ENCODE assay signal across 10 cellular contexts in the genomic region with DNA sequence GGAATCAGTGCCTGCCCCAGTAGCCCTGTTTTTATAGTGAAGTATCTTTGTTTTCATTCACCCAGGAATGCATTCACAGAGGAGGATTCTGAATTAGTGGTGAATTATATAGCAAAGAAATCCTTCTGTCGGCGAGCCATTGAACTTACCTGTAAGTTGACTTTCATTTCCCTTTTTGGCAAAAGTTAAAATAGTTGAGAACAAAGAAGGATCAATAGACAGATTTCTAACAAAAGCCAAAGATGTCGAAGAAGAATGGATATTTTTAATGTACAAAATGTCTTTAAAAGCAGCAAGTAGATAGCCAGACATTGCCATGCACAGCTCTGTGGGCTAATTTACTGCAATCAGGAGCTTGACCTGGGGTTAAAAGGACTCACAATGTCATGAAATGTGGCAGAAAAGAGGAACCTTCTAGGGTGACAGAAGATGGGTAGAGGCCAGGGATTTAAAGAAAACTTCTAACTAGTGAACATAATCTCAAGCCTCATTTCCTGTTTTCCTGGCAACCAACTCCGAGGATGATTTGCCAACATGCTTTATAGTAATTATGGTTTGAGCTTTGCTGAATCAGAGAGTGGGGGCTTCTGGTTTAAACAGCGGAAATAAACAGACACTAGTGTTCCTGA. TPM values are rescaled to one million over a fixed set of nuclear protein-coding genes. Genes with fewer than 3 reads are reported as not detected.
DNase-seq lines count a peak whose midpoint lies in the region; ATAC-seq and TF ChIP-seq lines count a peak whose summit lies in the region.
"Had no signal": no experiment of that assay in that cellular context is flagged by ENCODE, and none has a peak within 500 bp of the region (broad histone marks: within the 10 kb centered on the region; RNA-seq: fewer than 3 reads in every experiment).

No MANE protein-coding gene starts in this region.

- H3K4me1 ChIP-seq in fibroblast of lung (ENCODE audit: control insufficient read depth, extremely low read depth, insufficient read depth, low read length) = no peaks in the 10 kb centered on the region
- H3K4me1 ChIP-seq in upper lobe of left lung = peaks cover 0 to 5% (median under 1%) of the 10 kb centered on the region in 4 donors
- H3K4me1 ChIP-seq: pancreas had no signal

- no peak overlapping the region for H3K4me3 ChIP-seq in fibroblast of lung (replicated peaks in 1 of 4; ENCODE audit: control extremely low read depth in 1 of 4, insufficient read depth in 1 of 4, low read depth in 3 of 4, low read length in 4 of 4)
- H3K4me3 ChIP-seq in upper lobe of left lung = no peak overlapping the region
- H3K4me3 ChIP-seq: pancreas had no signal

- H3K9me3 Mint-ChIP-seq in activated naive CD8-positive, alpha-beta T cell treated with anti-CD3 and anti-CD28 coated beads, Interleukin-2, amount 10 ng/mL, durations not matched to agents 7 days and 5 days = peaks cover 7% of the 10 kb centered on the region
- no peaks in the 10 kb centered on the region for H3K9me3 Mint-ChIP-seq in activated naive CD8-positive, alpha-beta T cell treated with anti-CD3 and anti-CD28 coated beads, Interleukin-2, amount 50 U/mL, for 24 hours

- H4K20me1 ChIP-seq in fibroblast of lung (ENCODE audit: control insufficient read depth, extremely low read depth, insufficient read depth, low read length) = no peaks in the 10 kb centered on the region

- TF ChIP-seq CTCF in fibroblast of lung (conservative IDR thresholded peaks at IDR 0.05 in 1 of 2, IDR thresholded peaks at IDR 0.05 in 1 of 2; ENCODE audit: low read depth in 1 of 2, low read length in 2 of 2) = no peak
- no peak for TF ChIP-seq CTCF in upper lobe of left lung (IDR thresholded peaks at IDR 0.05)

- no peak for TF ChIP-seq POLR2A in upper lobe of left lung (IDR thresholded peaks at IDR 0.05)

- H3K27ac Mint-ChIP-seq in activated naive CD8-positive, alpha-beta T cell treated with anti-CD3 and anti-CD28 coated beads, Interleukin-2, amount 10 ng/mL, durations not matched to agents 7 days and 5 days = no peak overlapping the region
- no peak overlapping the region for H3K27ac Mint-ChIP-seq in activated naive CD8-positive, alpha-beta T cell treated with anti-CD3 and anti-CD28 coated beads, Interleukin-2, amount 50 U/mL, for 24 hours

- ATAC-seq in activated naive CD8-positive, alpha-beta T cell treated with anti-CD3 and anti-CD28 coated beads, Interleukin-2, amount 10 ng/mL, durations not matched to agents 7 days and 5 days (ENCODE audit: low read depth) = no peak
- ATAC-seq in activated naive CD8-positive, alpha-beta T cell treated with anti-CD3 and anti-CD28 coated beads, Interleukin-2, amount 50 U/mL, for 24 hours = no peak
- peak; percentile 52 to 62 for ATAC-seq in upper lobe of left lung (ENCODE audit: low FRiP score in 2 of 2)

- H3K27ac ChIP-seq in fibroblast of lung (ENCODE audit: insufficient read depth, low read length) = no peak overlapping the region
- peak overlapping the region in 1 of 4 donors; percentile 7 for H3K27ac ChIP-seq in upper lobe of left lung
- H3K27ac ChIP-seq: pancreas had no signal

- H3K4me1 Mint-ChIP-seq in activated naive CD8-positive, alpha-beta T cell treated with anti-CD3 and anti-CD28 coated beads, Interleukin-2, amount 10 ng/mL, durations not matched to agents 7 days and 5 days = peaks cover 18% of the 10 kb centered on the region
- peaks cover 10% of the 10 kb centered on the region for H3K4me1 Mint-ChIP-seq in activated naive CD8-positive, alpha-beta T cell treated with anti-CD3 and anti-CD28 coated beads, Interleukin-2, amount 50 U/mL, for 24 hours

- no peak for TF ChIP-seq EP300 in upper lobe of left lung (IDR thresholded peaks at IDR 0.05)

- no peaks in the 10 kb centered on the region for H3K79me2 ChIP-seq in fibroblast of lung (ENCODE audit: control insufficient read depth, insufficient read depth, low read length)

- H3K27me3 Mint-ChIP-seq in activated naive CD8-positive, alpha-beta T cell treated with anti-CD3 and anti-CD28 coated beads, Interleukin-2, amount 10 ng/mL, durations not matched to agents 7 days and 5 days = peaks cover 6% of the 10 kb centered on the region
- no peaks in the 10 kb centered on the region for H3K27me3 Mint-ChIP-seq in activated naive CD8-positive, alpha-beta T cell treated with anti-CD3 and anti-CD28 coated beads, Interleukin-2, amount 50 U/mL, for 24 hours

- no peaks in the 10 kb centered on the region for H3K36me3 Mint-ChIP-seq in activated naive CD8-positive, alpha-beta T cell treated with anti-CD3 and anti-CD28 coated beads, Interleukin-2, amount 10 ng/mL, durations not matched to agents 7 days and 5 days
- H3K36me3 Mint-ChIP-seq in activated naive CD8-positive, alpha-beta T cell treated with anti-CD3 and anti-CD28 coated beads, Interleukin-2, amount 50 U/mL, for 24 hours (ENCODE audit: low read depth) = no peaks in the 10 kb centered on the region

- no peak for DNase-seq in activated naive CD8-positive, alpha-beta T cell treated with anti-CD3 and anti-CD28 coated beads, Interleukin-2, amount 10 ng/mL, durations not matched to agents 7 days and 5 days
- no peak for DNase-seq in activated naive CD8-positive, alpha-beta T cell treated with anti-CD3 and anti-CD28 coated beads, Interleukin-2, amount 50 U/mL, for 24 hours
- peak; percentile 91 for DNase-seq in NOMO-1 treated with dmso at 0.1 percent for 144 hours (lab: John Stamatoyannopoulos, UW; ENCODE audit: unreplicated experiment)
- peak; percentile 12 to 16 for DNase-seq in fibroblast of lung (ENCODE audit: low read depth in 2 of 2)
- DNase-seq in upper lobe of left lung = no peak
- no peak for DNase-seq in activated CD4-positive, alpha-beta T cell treated with anti-CD3 and anti-CD28 coated beads for 48 hours
- no peak for DNase-seq in NK-92 (lab: John Stamatoyannopoulos, UW; ENCODE audit: unreplicated experiment)
- DNase-seq in dedifferentiated amniotic fluid mesenchymal stem cell (ENCODE audit: extremely low spot score) = no peak
- DNase-seq: activated CD4-positive, alpha-beta T cell treated with anti-CD3 and anti-CD28 coated beads for 1 hour; pancreas had no signal

- H3K4me3 Mint-ChIP-seq in activated naive CD8-positive, alpha-beta T cell treated with anti-CD3 and anti-CD28 coated beads, Interleukin-2, amount 10 ng/mL, durations not matched to agents 7 days and 5 days = peak overlapping the region; percentile 35
- H3K4me3 Mint-ChIP-seq in activated naive CD8-positive, alpha-beta T cell treated with anti-CD3 and anti-CD28 coated beads, Interleukin-2, amount 50 U/mL, for 24 hours = no peak overlapping the region

- no peak overlapping the region for H2AFZ ChIP-seq in fibroblast of lung (ENCODE audit: low read length)

- no peak overlapping the region for H3K9ac ChIP-seq in fibroblast of lung (ENCODE audit: insufficient read depth, low read length)

- H3K36me3 ChIP-seq in fibroblast of lung (ENCODE audit: control insufficient read depth, insufficient read depth, low read length) = no peaks in the 10 kb centered on the region
- peaks cover 0 to 26% (median 14%) of the 10 kb centered on the region in 4 donors for H3K36me3 ChIP-seq in upper lobe of left lung

- H3K9me3 ChIP-seq in fibroblast of lung (ENCODE audit: control insufficient read depth, insufficient read depth, low read depth, low read length) (no peaks in the 10 kb centered on the region), upper lobe of left lung (no peaks in the 10 kb centered on the region)
- H3K9me3 ChIP-seq: pancreas had no signal

- POLR2A ChIA-PET in activated naive CD8-positive, alpha-beta T cell treated with anti-CD3 and anti-CD28 coated beads, Interleukin-2, amount 10 ng/mL, durations not matched to agents 7 days and 5 days (lab: Charles Lee) = no interaction called here

- H3K27me3 ChIP-seq in fibroblast of lung (ENCODE audit: control insufficient read depth, insufficient read depth, low read length) (no peaks in the 10 kb centered on the region), upper lobe of left lung (no peaks in the 10 kb centered on the region)
- H3K27me3 ChIP-seq: pancreas had no signal

- WGBS in upper lobe of left lung, 2 donors = 59 to 60% methylated on average over 5 of the region's 5 CpGs

- H3K4me2 ChIP-seq in fibroblast of lung (ENCODE audit: extremely low read depth, insufficient read depth, low read length) = no peak overlapping the region

RNA-seq across cellular contexts. Expression of a gene that starts 53.8 kb away (rescaled TPM):
- total RNA-seq in activated naive CD8-positive, alpha-beta T cell treated with anti-CD3 and anti-CD28 coated beads, Interleukin-2, amount 10 ng/mL, durations not matched to agents 7 days and 5 days = 10 to 100 TPM; 20.1 to 24.2 TPM
- total RNA-seq in fibroblast of lung = 21.6 and 31.5 TPM in 2 replicates
- polyA plus RNA-seq in fibroblast of lung = 30.5 and 33.9 TPM in 2 replicates
- 24.8 and 25.5 TPM in 2 replicates for polyA plus RNA-seq in fibroblast of lung (2012)
- 7.9 and 18.8 TPM in 2 replicates for polyA minus RNA-seq in fibroblast of lung (ENCODE audit: low replicate concordance)
- total RNA-seq in upper lobe of left lung = 10 to 100 TPM; 20.1 to 45.9 (median 23.6) TPM

Comparison
In these comparisons a context has a peak if more than half of its experiments do, and no peak if none do; other contexts are left out.
1. ATAC-seq: peak in upper lobe of left lung (2 of 2); none in activated naive CD8-positive, alpha-beta T cell treated with anti-CD3 and anti-CD28 coated beads, Interleukin-2, amount 10 ng/mL, durations not matched to agents 7 days and 5 days (single experiment) and activated naive CD8-positive, alpha-beta T cell treated with anti-CD3 and anti-CD28 coated beads, Interleukin-2, amount 50 U/mL, for 24 hours (single experiment).
2. DNase-seq: peak in NOMO-1 treated with dmso at 0.1 percent for 144 hours (single experiment) and fibroblast of lung (2 of 2); none in activated naive CD8-positive, alpha-beta T cell treated with anti-CD3 and anti-CD28 coated beads, Interleukin-2, amount 10 ng/mL, durations not matched to agents 7 days and 5 days (single experiment), activated naive CD8-positive, alpha-beta T cell treated with anti-CD3 and anti-CD28 coated beads, Interleukin-2, amount 50 U/mL, for 24 hours (single experiment), upper lobe of left lung (0 of 2), activated CD4-positive, alpha-beta T cell treated with anti-CD3 and anti-CD28 coated beads for 48 hours (single experiment), NK-92 (single experiment) and dedifferentiated amniotic fluid mesenchymal stem cell (single experiment).